ENCODE assay signal across 21 cellular contexts in genomic region chr2:43060435-43061016, GRCh38.
DNase-seq lines count a peak whose midpoint lies in the region; ATAC-seq and TF ChIP-seq lines count a peak whose summit lies in the region.
"Had no signal": no experiment of that assay in that cellular context is flagged by ENCODE, and none has a peak within 500 bp of the region (broad histone marks: within the 10 kb centered on the region; RNA-seq: fewer than 3 reads in every experiment).

No MANE protein-coding gene starts in this region.

- TF ChIP-seq POLR2A in heart left ventricle (IDR thresholded peaks at IDR 0.05) (no peak), spleen (IDR thresholded peaks at IDR 0.05) (no peak)

- H3K4me1 Mint-ChIP-seq in chondrocyte (ENCODE audit: low read depth): peaks cover 38% of the 10 kb centered on the region
- H3K4me1 Mint-ChIP-seq in glutamatergic neuron (ENCODE audit: low read depth, unreplicated experiment): peaks cover 3% of the 10 kb centered on the region

- peak; percentile 25 for DNase-seq in Right ventricle myocardium inferior (ENCODE audit: missing footprints)
- no peak for DNase-seq in heart left ventricle
- DNase-seq in RWPE1 (ENCODE audit: low spot score): no peak
- peak; percentile 36 for DNase-seq in chondrocyte (ENCODE audit: low spot score)
- DNase-seq in spleen: peak; percentile 41
- no peak for DNase-seq in NCI-H1105 treated with DMSO at 0.1 percent for 48 hours (lab: John Stamatoyannopoulos, UW)
- no peak for DNase-seq in glutamatergic neuron
- DNase-seq: central memory CD4-positive, alpha-beta T cell; DMS79; effector CD4-positive, alpha-beta T cell; GM23248; KBM-7; NCI-H1694 treated with DMSO at 0.1 percent for 48 hours; SIG-M5; WERI-Rb-1 had no signal

- H3K27me3 Mint-ChIP-seq in chondrocyte (ENCODE audit: low read depth): no peaks in the 10 kb centered on the region
- H3K27me3 Mint-ChIP-seq in glutamatergic neuron (ENCODE audit: unreplicated experiment): no peaks in the 10 kb centered on the region

- H3K4me3 ChIP-seq in heart left ventricle: no peak overlapping the region
- no peak overlapping the region for H3K4me3 ChIP-seq in spleen
- H3K4me3 ChIP-seq: esophagus muscularis mucosa, gastrocnemius medialis, GM23248, lung, thoracic aorta had no signal

- H3K9me3 ChIP-seq in heart left ventricle (peaks cover 0 to 12% (median 5%) of the 10 kb centered on the region in 12 donors), spleen (peaks cover 0 to 10% (median 6%) of the 10 kb centered on the region in 8 donors)
- H3K9me3 ChIP-seq: gastrocnemius medialis had no signal

- WGBS in heart left ventricle, 4 donors: 95 to 99% (median 96%) methylated on average over 3 of the region's 3 CpGs
- 78 to 95% (median 92%) methylated on average over 3 of the region's 3 CpGs for WGBS in spleen, 5 donors

- intact Hi-C loops in Right ventricle myocardium inferior (cut with DNase I) (no loop called here), heart left ventricle (cut with DNase I) (no loop called here), spleen (cut with DNase I; ENCODE audit: low total_unique reads) (no loop called here)

- H3K4me3 Mint-ChIP-seq in chondrocyte (ENCODE audit: unreplicated experiment) (no peak overlapping the region), glutamatergic neuron (ENCODE audit: unreplicated experiment) (no peak overlapping the region)

- CTCF ChIA-PET in RWPE1 (lab: Yijun Ruan, JAX): interaction anchor here (0.6 kb wide), 1 partner anchor 113 kb away, joined by 4 read pairs; no protein-coding TSS in a partner anchor

- H3K4me1 ChIP-seq in heart left ventricle (peaks cover 0 to 29% (median 13%) of the 10 kb centered on the region in 12 donors), spleen (peaks cover 5 to 25% (median 15%) of the 10 kb centered on the region in 6 donors)
- H3K4me1 ChIP-seq: parathyroid adenoma had no signal

- TF ChIP-seq CTCF in heart left ventricle (IDR thresholded peaks at IDR 0.05) (no peak), RWPE1 (conservative IDR thresholded peaks at IDR 0.05; ENCODE audit: low read depth) (no peak), chondrocyte (IDR thresholded peaks at IDR 0.05) (no peak), spleen (IDR thresholded peaks at IDR 0.05 in 8 of 11, conservative IDR thresholded peaks at IDR 0.05 in 3 of 11) (no peak), glutamatergic neuron (IDR thresholded peaks at IDR 0.05; ENCODE audit: partially characterized antibody, unreplicated experiment) (no peak)

- H3K27ac Mint-ChIP-seq in chondrocyte (ENCODE audit: unreplicated experiment) (no peak overlapping the region), glutamatergic neuron (ENCODE audit: unreplicated experiment) (no peak overlapping the region)

- H3K27ac ChIP-seq in heart left ventricle (no peak overlapping the region), RWPE1 (peak overlapping the region; percentile 89), spleen (peak overlapping the region in 5 of 8 donors; percentile 28 to 68 (median 51))
- H3K27ac ChIP-seq: gastrocnemius medialis, parathyroid adenoma, thoracic aorta, WERI-Rb-1 had no signal

- H3K9me3 Mint-ChIP-seq in chondrocyte (ENCODE audit: low read depth): peaks cover 9% of the 10 kb centered on the region
- peaks cover 13% of the 10 kb centered on the region for H3K9me3 Mint-ChIP-seq in glutamatergic neuron (ENCODE audit: unreplicated experiment)
- H3K9me3 Mint-ChIP-seq: stimulated activated effector memory CD8-positive, alpha-beta T cell treated with anti-CD3 and anti-CD28 coated beads, Interleukin-12 subunit alpha, Interleukin-12 subunit beta, amount 100 ng/mL, for 72 hours had no signal

- ATAC-seq in Right ventricle myocardium inferior: no peak
- no peak for ATAC-seq in heart left ventricle
- ATAC-seq: gastrocnemius medialis; stimulated activated effector memory CD8-positive, alpha-beta T cell treated with anti-CD3 and anti-CD28 coated beads, Interleukin-12 subunit alpha, Interleukin-12 subunit beta, amount 100 ng/mL, for 72 hours had no signal

- H3K36me3 Mint-ChIP-seq in chondrocyte (ENCODE audit: low read depth) (peaks cover 6% of the 10 kb centered on the region), glutamatergic neuron (ENCODE audit: unreplicated experiment) (peaks cover 15% of the 10 kb centered on the region)

- POLR2A ChIA-PET in RWPE1 (lab: Yijun Ruan, JAX; ENCODE audit: low non-redundant PET): no interaction called here

- H3K36me3 ChIP-seq in heart left ventricle (no peaks in the 10 kb centered on the region), spleen (no peaks in the 10 kb centered on the region)
- H3K36me3 ChIP-seq: esophagus muscularis mucosa, gastrocnemius medialis, thoracic aorta, WERI-Rb-1 had no signal

- H3K27me3 ChIP-seq in heart left ventricle (no peaks in the 10 kb centered on the region), spleen (replicated peaks in 1 of 7) (no peaks in the 10 kb centered on the region)
- H3K27me3 ChIP-seq: esophagus muscularis mucosa, gastrocnemius medialis had no signal

Comparison
In these comparisons a context has a peak if more than half of its experiments do, and no peak if none do; other contexts are left out.
1. DNase-seq: peak in Right ventricle myocardium inferior (single experiment), chondrocyte (single experiment) and spleen (single experiment); none in heart left ventricle (0 of 5), RWPE1 (single experiment), NCI-H1105 treated with DMSO at 0.1 percent for 48 hours (single experiment) and glutamatergic neuron (single experiment).
2. H3K27ac ChIP-seq: peak in RWPE1 (single experiment) and spleen (5 of 8); none in heart left ventricle (0 of 12).